Comparison of ENCODE assay signal across 8 cellular contexts in the genomic region with DNA sequence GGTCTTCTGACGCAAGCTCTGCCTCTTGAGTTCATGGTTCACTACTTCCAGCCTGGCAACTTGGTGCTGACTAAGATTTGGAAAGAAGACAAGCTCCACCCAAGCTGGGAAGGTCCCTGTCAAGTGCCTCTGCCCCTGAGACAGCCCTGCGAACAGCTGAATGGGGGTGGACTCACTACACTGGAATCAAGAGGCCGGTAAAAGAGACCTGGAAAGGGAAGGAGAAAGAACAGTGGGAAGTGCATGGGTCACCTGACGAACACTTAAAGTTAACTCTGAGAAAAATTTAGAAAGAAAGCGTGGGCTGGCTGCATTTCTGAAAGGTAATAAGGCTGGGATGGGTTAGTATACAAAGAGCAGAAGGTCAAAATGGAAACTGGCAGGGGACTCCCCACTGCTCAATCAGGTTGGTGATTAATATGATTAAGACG.
DNase-seq lines count a peak whose midpoint lies in the region; ATAC-seq and TF ChIP-seq lines count a peak whose summit lies in the region.

No MANE protein-coding gene starts in this region.

- H3K4me3 Mint-ChIP-seq in activated T-cell treated with anti-CD3 and anti-CD28 coated beads, Interleukin-2, amount 50 U/mL, for 24 hours, result no peak overlapping the region

- no peak overlapping the region for H3K4me3 ChIP-seq in foreskin fibroblast (ENCODE audit: low read depth in 1 of 2, low read length in 2 of 2)

- H3K27ac Mint-ChIP-seq in activated T-cell treated with anti-CD3 and anti-CD28 coated beads, Interleukin-2, amount 50 U/mL, for 24 hours, result no peak overlapping the region

- in situ Hi-C loops in ACHN (cut with HindIII; ENCODE audit: low pct_ligation_motif_present, low pct_unique_long_range_greater_than_20kb, low sequenced_read_pairs), result no loop called here

- peak; percentile 91 for DNase-seq in ACHN
- peak; percentile 78 to 85 for DNase-seq in foreskin fibroblast
- DNase-seq in midbrain (lab: John Stamatoyannopoulos, UW), result no peak
- no peak for DNase-seq in HPDE6-E6E7 (ENCODE audit: extremely low spot score)
- no peak for DNase-seq in stimulated activated CD8-positive, alpha-beta memory T cell treated with anti-CD3 and anti-CD28 coated beads, Interleukin-4, amount 100 ng/mL, for 48 hours
- no peak for DNase-seq in activated T-cell treated with anti-CD3 and anti-CD28 coated beads, Interleukin-2, amount 50 U/mL, for 24 hours

- H3K9me3 Mint-ChIP-seq in activated T-cell treated with anti-CD3 and anti-CD28 coated beads, Interleukin-2, amount 50 U/mL, for 24 hours, result no peaks in the 10 kb centered on the region

- peaks cover 12% of the 10 kb centered on the region for H3K4me1 Mint-ChIP-seq in activated T-cell treated with anti-CD3 and anti-CD28 coated beads, Interleukin-2, amount 50 U/mL, for 24 hours (ENCODE audit: low read depth)

- ATAC-seq in GM19324 (IDR thresholded peaks at IDR 0.05; ENCODE audit: low FRiP score, unreplicated experiment) (peak; percentile 78), HG03103 (IDR thresholded peaks at IDR 0.05; ENCODE audit: low read depth, unreplicated experiment) (peak; percentile 83)

- TF ChIP-seq CTCF in foreskin fibroblast (IDR thresholded peaks at IDR 0.05; ENCODE audit: low read depth, low read length), result no peak

- H3K36me3 Mint-ChIP-seq in activated T-cell treated with anti-CD3 and anti-CD28 coated beads, Interleukin-2, amount 50 U/mL, for 24 hours (ENCODE audit: low read depth), result no peaks in the 10 kb centered on the region

- peaks cover 62% of the 10 kb centered on the region for H3K27me3 Mint-ChIP-seq in activated T-cell treated with anti-CD3 and anti-CD28 coated beads, Interleukin-2, amount 50 U/mL, for 24 hours

Comparison
In these comparisons a context has a peak if more than half of its experiments do, and no peak if none do; other contexts are left out.
1. DNase-seq: peak in ACHN (single experiment) and foreskin fibroblast (2 of 2); none in midbrain (single experiment), HPDE6-E6E7 (single experiment), stimulated activated CD8-positive, alpha-beta memory T cell treated with anti-CD3 and anti-CD28 coated beads, Interleukin-4, amount 100 ng/mL, for 48 hours (single experiment) and activated T-cell treated with anti-CD3 and anti-CD28 coated beads, Interleukin-2, amount 50 U/mL, for 24 hours (single experiment).